In genomic region chr18:2903006-2903405, GRCh38 we compare ENCODE assay signal across 13 cellular contexts. TPM values are rescaled to one million over a fixed set of nuclear protein-coding genes. Genes with fewer than 3 reads are reported as not detected.
DNase-seq lines count a peak whose midpoint lies in the region; ATAC-seq and TF ChIP-seq lines count a peak whose summit lies in the region.
"Had no signal": no experiment of that assay in that cellular context is flagged by ENCODE, and none has a peak within 500 bp of the region (broad histone marks: within the 10 kb centered on the region; RNA-seq: fewer than 3 reads in every experiment).

No MANE protein-coding gene starts in this region.

- peaks cover 0 to 8% of the 10 kb centered on the region in 2 donors for H3K36me3 Mint-ChIP-seq in activated naive CD4-positive, alpha-beta T cell treated with anti-CD3 and anti-CD28 coated beads, Interleukin-2, amount 50 U/mL, for 72 hours
- H3K36me3 Mint-ChIP-seq: memory B cell had no signal

- TF ChIP-seq CTCF in cardiac fibroblast (IDR thresholded peaks at IDR 0.05; ENCODE audit: low read depth, low read length) (no peak), uterus (IDR thresholded peaks at IDR 0.05) (no peak)

- no peak overlapping the region for H3K27ac Mint-ChIP-seq in activated naive CD4-positive, alpha-beta T cell treated with anti-CD3 and anti-CD28 coated beads, Interleukin-2, amount 50 U/mL, for 72 hours
- H3K27ac Mint-ChIP-seq: memory B cell had no signal

- H3K36me3 ChIP-seq in uterus = no peaks in the 10 kb centered on the region

- no peak for TF ChIP-seq POLR2A in uterus (IDR thresholded peaks at IDR 0.05)

- intact Hi-C loops in uterus (cut with DNase I; ENCODE audit: low total_unique reads) = loop anchor here (10.0 kb wide), 1 partner anchor 248 kb away; the partner anchor contains the start of gene SMCHD1

- H3K27ac ChIP-seq in uterus = peak overlapping the region; percentile 84 to 91
- H3K27ac ChIP-seq: dorsolateral prefrontal cortex had no signal

- no peaks in the 10 kb centered on the region for H3K9me3 Mint-ChIP-seq in activated naive CD4-positive, alpha-beta T cell treated with anti-CD3 and anti-CD28 coated beads, Interleukin-2, amount 50 U/mL, for 72 hours
- H3K9me3 Mint-ChIP-seq: memory B cell had no signal

- no peaks in the 10 kb centered on the region for H3K9me3 ChIP-seq in uterus

- DNase-seq in DMS79 treated with DMSO at 0.1 percent for 48 hours (lab: John Stamatoyannopoulos, UW) (peak; percentile 34), DMS79 (lab: John Stamatoyannopoulos, UW) (no peak), cardiac fibroblast (ENCODE audit: low read depth in 2 of 2) (peak; percentile 71 to 84), iris pigment epithelial cell (ENCODE audit: low read depth) (peak; percentile 74), uterus (peak; percentile 82 to 90), NCI-H748 (lab: John Stamatoyannopoulos, UW; ENCODE audit: unreplicated experiment) (no peak)
- DNase-seq in activated naive CD4-positive, alpha-beta T cell treated with anti-CD3 and anti-CD28 coated beads, Interleukin-2, amount 50 U/mL, for 72 hours (ENCODE audit: low spot score in 2 of 2) = no peak
- DNase-seq: 8988T; activated CD8-positive, alpha-beta memory T cell treated with anti-CD3 and anti-CD28 coated beads, Interleukin-2, amount 50 U/mL, for 48 hours; dorsolateral prefrontal cortex; NCI-H2081 had no signal

- H3K27me3 ChIP-seq in uterus = no peaks in the 10 kb centered on the region

- no peak overlapping the region for H3K4me3 ChIP-seq in cardiac fibroblast (replicated peaks in 1 of 2; ENCODE audit: low read depth in 2 of 2, low read length in 2 of 2)
- H3K4me3 ChIP-seq in uterus = no peak overlapping the region
- H3K4me3 ChIP-seq: dorsolateral prefrontal cortex had no signal

- no peak for ATAC-seq in activated naive CD4-positive, alpha-beta T cell treated with anti-CD3 and anti-CD28 coated beads, Interleukin-2, amount 50 U/mL, for 72 hours
- no peak for ATAC-seq in HG03039 (IDR thresholded peaks at IDR 0.05; ENCODE audit: unreplicated experiment)

- peaks cover 7 to 11% of the 10 kb centered on the region in 2 donors for H3K4me1 ChIP-seq in uterus

RNA-seq across cellular contexts. Expression of gene EMILIN2, which starts 56.2 kb away (rescaled TPM):
- total RNA-seq in uterus = 10 to 100 TPM; 25.6 to 60.2 (median 43.2) TPM
- total RNA-seq in activated naive CD4-positive, alpha-beta T cell treated with anti-CD3 and anti-CD28 coated beads, Interleukin-2, amount 50 U/mL, for 72 hours = 10 to 100 TPM; 13.0 to 24.4 TPM

Comparison
In these comparisons a context has a peak if more than half of its experiments do, and no peak if none do; other contexts are left out.
1. DNase-seq: peak in DMS79 treated with DMSO at 0.1 percent for 48 hours (single experiment), cardiac fibroblast (2 of 2), iris pigment epithelial cell (single experiment) and uterus (2 of 2); none in DMS79 (single experiment), NCI-H748 (single experiment) and activated naive CD4-positive, alpha-beta T cell treated with anti-CD3 and anti-CD28 coated beads, Interleukin-2, amount 50 U/mL, for 72 hours (0 of 2).